ENCODE assay signal across 8 cellular contexts in the genomic region with DNA sequence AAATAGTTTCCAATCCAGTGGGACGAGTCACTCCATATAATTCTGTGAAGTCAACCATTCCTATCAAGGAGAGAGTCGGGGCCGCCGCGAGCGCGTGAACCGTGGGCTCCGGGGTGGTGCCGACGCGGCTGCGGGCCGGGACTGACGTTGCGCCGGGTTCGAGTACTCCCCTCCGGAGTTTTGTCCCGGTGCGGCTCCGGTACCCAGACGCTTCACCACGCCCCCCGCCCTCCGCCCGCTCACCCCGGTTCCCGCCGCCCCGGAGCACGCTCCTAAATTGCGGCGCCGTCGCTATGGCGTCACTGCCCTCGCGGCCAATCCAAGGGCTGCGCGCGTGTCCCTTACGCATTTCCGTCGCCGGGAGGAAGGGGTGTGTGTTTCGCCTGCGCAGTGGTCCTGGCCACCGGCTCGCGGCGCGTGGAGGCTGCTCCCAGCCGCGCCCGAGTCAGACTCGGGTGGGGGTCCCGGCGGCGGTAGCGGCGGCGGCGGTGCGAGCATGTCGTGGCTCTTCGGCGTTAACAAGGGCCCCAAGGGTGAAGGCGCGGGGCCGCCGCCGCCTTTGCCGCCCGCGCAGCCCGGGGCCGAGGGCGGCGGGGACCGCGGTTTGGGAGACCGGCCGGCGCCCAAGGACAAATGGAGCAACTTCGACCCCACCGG. TPM values are rescaled to one million over a fixed set of nuclear protein-coding genes. Genes with fewer than 3 reads are reported as not detected.
DNase-seq lines count a peak whose midpoint lies in the region; ATAC-seq, FAIRE-seq and TF ChIP-seq lines count a peak whose summit lies in the region.

Gene ATAD3B, plus strand, starts transcription at position 377 of the 657 bp plus-strand sequence. Its CDS starts 120 bp downstream, at position 497.

- FAIRE-seq in GM12891 (lab: Jason Lieb, UNC): peak; percentile 98

- no peak within 1 kb of the TSS for H3K27ac ChIP-seq in adipose tissue (ENCODE audit: low read depth, low read length)
- H3K27ac ChIP-seq in trophoblast cell (ENCODE audit: low read depth, low read length): peak within 1 kb of the TSS; percentile 6
- peak within 1 kb of the TSS; percentile 80 to 88 (median 88) for H3K27ac ChIP-seq in transverse colon

- peaks cover 2% of the 10 kb centered on the region for H3K79me1 ChIP-seq in trophoblast cell (ENCODE audit: low read length)

- no peaks in the 10 kb centered on the region for H3K36me3 ChIP-seq in trophoblast cell (ENCODE audit: control insufficient read depth in 1 of 2, insufficient read depth in 2 of 2, low read length in 2 of 2)
- H3K36me3 ChIP-seq in transverse colon: no peaks in the 10 kb centered on the region

- CTCF ChIA-PET in T-cell (lab: Charles Lee): no interaction called here

- H2AK5ac ChIP-seq in trophoblast cell (ENCODE audit: low read length): no peak within 1 kb of the TSS

- peak within 1 kb of the TSS; percentile 57 for H2AFZ ChIP-seq in trophoblast cell (ENCODE audit: insufficient read depth, low read length, poor library complexity)

- H4K91ac ChIP-seq in trophoblast cell (ENCODE audit: low read depth, low read length): peak within 1 kb of the TSS; percentile 71

- peak within 1 kb of the TSS; percentile 78 for H3K4ac ChIP-seq in trophoblast cell (ENCODE audit: low read depth, low read length)

- in situ Hi-C loops in transverse colon (cut with MboI; ENCODE audit: low pct_ligation_motif_present in 1 of 4, low pct_unique_long_range_greater_than_20kb in 1 of 4, low sequenced_read_pairs in 3 of 4): no loop called here

- H3K4me3 ChIP-seq in trophoblast cell (ENCODE audit: low read depth, low read length): peak within 1 kb of the TSS; percentile 95
- H3K4me3 ChIP-seq in transverse colon: peak within 1 kb of the TSS; percentile 64 to 77 (median 71)

- POLR2A ChIA-PET in T-cell (lab: Charles Lee): no interaction called here

- no peak within 1 kb of the TSS for H2BK12ac ChIP-seq in trophoblast cell (ENCODE audit: low read length)

- H3K4me1 ChIP-seq in trophoblast cell (ENCODE audit: control insufficient read depth in 1 of 2, insufficient read depth in 2 of 2, low read length in 2 of 2): peaks cover 2 to 10% of the 10 kb centered on the region in 2 experiments
- H3K4me1 ChIP-seq in transverse colon: peaks cover 15 to 24% (median 19%) of the 10 kb centered on the region in 4 donors

- peak within 1 kb of the TSS; percentile 65 for H4K12ac ChIP-seq in trophoblast cell (ENCODE audit: low read depth, low read length)

- peak within 1 kb of the TSS; percentile 87 to 90 for H3K27ac Mint-ChIP-seq in T-cell

- TF ChIP-seq POLR2A in GM12891 (IDR thresholded peaks at IDR 0.05; ENCODE audit: low read depth, low read length) (peak; percentile 66), transverse colon (IDR thresholded peaks at IDR 0.05) (peak; percentile 52)

- no peaks in the 10 kb centered on the region for H3K36me3 Mint-ChIP-seq in T-cell

- no peak within 1 kb of the TSS for H2BK5ac ChIP-seq in trophoblast cell (ENCODE audit: low read depth, low read length, poor library complexity)

- no peak for TF ChIP-seq CTCF in transverse colon (IDR thresholded peaks at IDR 0.05)

- no peaks in the 10 kb centered on the region for H3K9me3 Mint-ChIP-seq in T-cell

- peak within 1 kb of the TSS; percentile 16 for H2BK120ac ChIP-seq in trophoblast cell (ENCODE audit: insufficient read depth, low read length, poor library complexity)

- peak; percentile 95 for ATAC-seq in HG02798 (IDR thresholded peaks at IDR 0.05; ENCODE audit: poor library complexity, unreplicated experiment)
- peak; percentile 96 to 97 (median 96) for ATAC-seq in T-cell (replicated peaks in 1 of 4)

- intact Hi-C loops in cardiac septum (cut with DNase I) (loop anchor here (2.0 kb wide), 2 partner anchors 39 to 71 kb away; no protein-coding TSS in a partner anchor), transverse colon (cut with DNase I; ENCODE audit: low total_unique reads) (no loop called here)

- H3K9me3 ChIP-seq in trophoblast cell (ENCODE audit: insufficient read depth, low read depth, low read length) (no peaks in the 10 kb centered on the region), transverse colon (no peaks in the 10 kb centered on the region)

- H3K14ac ChIP-seq in trophoblast cell (ENCODE audit: low read length): peak within 1 kb of the TSS; percentile 47

- peaks cover 24 to 33% (median 25%) of the 10 kb centered on the region in 3 donors for H3K4me1 Mint-ChIP-seq in T-cell

- no peaks in the 10 kb centered on the region for H3K27me3 Mint-ChIP-seq in T-cell

- peak within 1 kb of the TSS; percentile 96 for H3K9ac ChIP-seq in trophoblast cell (ENCODE audit: low read length)

- WGBS in adipose tissue, 3 donors: 0 to 1% (median 1%) methylated on average over 55 to 87 of the region's 87 CpGs
- no CpG with 5 or more reads among the region's 87 CpGs for WGBS in trophoblast cell (ENCODE audit: extremely low coverage, insufficient coverage, insufficient read length)
- WGBS in transverse colon (ENCODE audit: low coverage in 1 of 2), 2 donors: 0% methylated on average over 29 of the region's 87 CpGs; no CpG with 5 or more reads in 1 of the 2 donors

- H3K79me2 ChIP-seq in trophoblast cell (ENCODE audit: control insufficient read depth, insufficient read depth, low read length, poor library complexity): peaks cover 6% of the 10 kb centered on the region

- peak within 1 kb of the TSS; percentile 66 for H4K8ac ChIP-seq in trophoblast cell (ENCODE audit: low read depth, low read length)

- DNase-seq in GM12891 (ENCODE audit: insufficient read length, low spot score) (peak; percentile 97), NCI-H146 (lab: John Stamatoyannopoulos, UW) (peak; percentile 87), T-cell (peak; percentile 66 to 93 (median 86)), cardiac septum (ENCODE audit: low spot score) (peak; percentile 96), trophoblast cell (peak; percentile 88 to 96), transverse colon (peak; percentile 97)

- peak within 1 kb of the TSS; percentile 48 for H3K18ac ChIP-seq in trophoblast cell (ENCODE audit: low read length)

- no peak for TF ChIP-seq EP300 in transverse colon (IDR thresholded peaks at IDR 0.05; ENCODE audit: low read depth)

- peak within 1 kb of the TSS; percentile 94 for H3K4me2 ChIP-seq in trophoblast cell (ENCODE audit: low read length)

- H3K27me3 ChIP-seq in trophoblast cell (ENCODE audit: insufficient read depth, low read length): no peaks in the 10 kb centered on the region
- no peaks in the 10 kb centered on the region for H3K27me3 ChIP-seq in transverse colon

- H3K23ac ChIP-seq in trophoblast cell (ENCODE audit: low read length): no peak within 1 kb of the TSS

- H3K4me3 Mint-ChIP-seq in T-cell: peak within 1 kb of the TSS; percentile 83 to 90 (median 90)

TF ChIP-seq in GM12891, 5 proteins besides CTCF, POLR2A, EP300 and RAD21:
- peak; percentile 47; the same call in 1 of the 2 replicates for TF ChIP-seq POLR2AphosphoS5 (IDR thresholded peaks at IDR 0.05; ENCODE audit: low read depth, low read length)
- TF ChIP-seq TAF1 (IDR thresholded peaks at IDR 0.05; ENCODE audit: low read depth, low read length): no peak; the same call in 1 of the 2 replicates
- no peak for TF ChIP-seq POU2F2 (IDR thresholded peaks at IDR 0.05; ENCODE audit: low read depth, low read length)

RNA-seq across cellular contexts. Expression of gene ATAD3B, which starts in this region (rescaled TPM):
- 13.0 TPM for polyA plus RNA-seq in GM12891 (2012; ENCODE audit: low read depth, missing spikeins)
- total RNA-seq in T-cell: 10 to 100 TPM; 52.1 to 69.3 (median 57.2) TPM
- 10 to 100 TPM; 13.6 to 27.5 (median 14.2) TPM for polyA plus RNA-seq in adipose tissue
- total RNA-seq in cardiac septum: 13.7 TPM
- 23.5 and 23.7 TPM in 2 replicates for polyA plus RNA-seq in trophoblast cell (2013)
- total RNA-seq in transverse colon: 100 to 1,000 TPM in 1 of 4 donors, 10 to 100 TPM in 3; 15.6 to 269 (median 39.2) TPM
